ENCODE assay signal across 1 cellular context in genomic region chr12:88458327-88458726, GRCh38.
A peak's percentile ranks its signal among the peaks of the same experiment; 100 is the strongest.
TF ChIP-seq lines count a peak whose summit lies in the region.

No MANE protein-coding gene starts in this region.

TF ChIP-seq in HepG2, 621 proteins besides CTCF, POLR2A, EP300 and RAD21 (continued from another document):
- TF ChIP-seq, protein P1, sequence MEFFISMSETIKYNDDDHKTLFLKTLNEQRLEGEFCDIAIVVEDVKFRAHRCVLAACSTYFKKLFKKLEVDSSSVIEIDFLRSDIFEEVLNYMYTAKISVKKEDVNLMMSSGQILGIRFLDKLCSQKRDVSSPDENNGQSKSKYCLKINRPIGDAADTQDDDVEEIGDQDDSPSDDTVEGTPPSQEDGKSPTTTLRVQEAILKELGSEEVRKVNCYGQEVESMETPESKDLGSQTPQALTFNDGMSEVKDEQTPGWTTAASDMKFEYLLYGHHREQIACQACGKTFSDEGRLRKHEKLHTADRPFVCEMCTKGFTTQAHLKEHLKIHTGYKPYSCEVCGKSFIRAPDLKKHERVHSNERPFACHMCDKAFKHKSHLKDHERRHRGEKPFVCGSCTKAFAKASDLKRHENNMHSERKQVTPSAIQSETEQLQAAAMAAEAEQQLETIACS (CRISPR knock-in tag; IDR thresholded peaks at IDR 0.05): no peak
- no peak for TF ChIP-seq ZNF841 (CRISPR knock-in tag; IDR thresholded peaks at IDR 0.05; ENCODE audit: borderline replicate concordance)
- TF ChIP-seq, protein P2, sequence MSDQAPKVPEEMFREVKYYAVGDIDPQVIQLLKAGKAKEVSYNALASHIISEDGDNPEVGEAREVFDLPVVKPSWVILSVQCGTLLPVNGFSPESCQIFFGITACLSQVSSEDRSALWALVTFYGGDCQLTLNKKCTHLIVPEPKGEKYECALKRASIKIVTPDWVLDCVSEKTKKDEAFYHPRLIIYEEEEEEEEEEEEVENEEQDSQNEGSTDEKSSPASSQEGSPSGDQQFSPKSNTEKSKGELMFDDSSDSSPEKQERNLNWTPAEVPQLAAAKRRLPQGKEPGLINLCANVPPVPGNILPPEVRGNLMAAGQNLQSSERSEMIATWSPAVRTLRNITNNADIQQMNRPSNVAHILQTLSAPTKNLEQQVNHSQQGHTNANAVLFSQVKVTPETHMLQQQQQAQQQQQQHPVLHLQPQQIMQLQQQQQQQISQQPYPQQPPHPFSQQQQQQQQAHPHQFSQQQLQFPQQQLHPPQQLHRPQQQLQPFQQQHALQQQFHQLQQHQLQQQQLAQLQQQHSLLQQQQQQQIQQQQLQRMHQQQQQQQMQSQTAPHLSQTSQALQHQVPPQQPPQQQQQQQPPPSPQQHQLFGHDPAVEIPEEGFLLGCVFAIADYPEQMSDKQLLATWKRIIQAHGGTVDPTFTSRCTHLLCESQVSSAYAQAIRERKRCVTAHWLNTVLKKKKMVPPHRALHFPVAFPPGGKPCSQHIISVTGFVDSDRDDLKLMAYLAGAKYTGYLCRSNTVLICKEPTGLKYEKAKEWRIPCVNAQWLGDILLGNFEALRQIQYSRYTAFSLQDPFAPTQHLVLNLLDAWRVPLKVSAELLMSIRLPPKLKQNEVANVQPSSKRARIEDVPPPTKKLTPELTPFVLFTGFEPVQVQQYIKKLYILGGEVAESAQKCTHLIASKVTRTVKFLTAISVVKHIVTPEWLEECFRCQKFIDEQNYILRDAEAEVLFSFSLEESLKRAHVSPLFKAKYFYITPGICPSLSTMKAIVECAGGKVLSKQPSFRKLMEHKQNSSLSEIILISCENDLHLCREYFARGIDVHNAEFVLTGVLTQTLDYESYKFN (CRISPR knock-in tag; conservative IDR thresholded peaks at IDR 0.05): 0 out of 2 replicates have a peak, but pooled peaks have one; percentile 14
- peak; percentile 70; the same call in 1 of the 2 replicates for TF ChIP-seq ZNF362 (CRISPR knock-in tag; IDR thresholded peaks at IDR 0.05; ENCODE audit: borderline replicate concordance)
- no peak for TF ChIP-seq ZNF333 (CRISPR knock-in tag; IDR thresholded peaks at IDR 0.05; ENCODE audit: borderline replicate concordance)
- no peak for TF ChIP-seq ZBTB49 (CRISPR knock-in tag; IDR thresholded peaks at IDR 0.05; ENCODE audit: borderline replicate concordance)
- TF ChIP-seq SOX5 (CRISPR knock-in tag; IDR thresholded peaks at IDR 0.05; ENCODE audit: borderline replicate concordance): no peak
- no peak for TF ChIP-seq KMT2A (CRISPR knock-in tag; IDR thresholded peaks at IDR 0.05)
- TF ChIP-seq, protein P3, sequence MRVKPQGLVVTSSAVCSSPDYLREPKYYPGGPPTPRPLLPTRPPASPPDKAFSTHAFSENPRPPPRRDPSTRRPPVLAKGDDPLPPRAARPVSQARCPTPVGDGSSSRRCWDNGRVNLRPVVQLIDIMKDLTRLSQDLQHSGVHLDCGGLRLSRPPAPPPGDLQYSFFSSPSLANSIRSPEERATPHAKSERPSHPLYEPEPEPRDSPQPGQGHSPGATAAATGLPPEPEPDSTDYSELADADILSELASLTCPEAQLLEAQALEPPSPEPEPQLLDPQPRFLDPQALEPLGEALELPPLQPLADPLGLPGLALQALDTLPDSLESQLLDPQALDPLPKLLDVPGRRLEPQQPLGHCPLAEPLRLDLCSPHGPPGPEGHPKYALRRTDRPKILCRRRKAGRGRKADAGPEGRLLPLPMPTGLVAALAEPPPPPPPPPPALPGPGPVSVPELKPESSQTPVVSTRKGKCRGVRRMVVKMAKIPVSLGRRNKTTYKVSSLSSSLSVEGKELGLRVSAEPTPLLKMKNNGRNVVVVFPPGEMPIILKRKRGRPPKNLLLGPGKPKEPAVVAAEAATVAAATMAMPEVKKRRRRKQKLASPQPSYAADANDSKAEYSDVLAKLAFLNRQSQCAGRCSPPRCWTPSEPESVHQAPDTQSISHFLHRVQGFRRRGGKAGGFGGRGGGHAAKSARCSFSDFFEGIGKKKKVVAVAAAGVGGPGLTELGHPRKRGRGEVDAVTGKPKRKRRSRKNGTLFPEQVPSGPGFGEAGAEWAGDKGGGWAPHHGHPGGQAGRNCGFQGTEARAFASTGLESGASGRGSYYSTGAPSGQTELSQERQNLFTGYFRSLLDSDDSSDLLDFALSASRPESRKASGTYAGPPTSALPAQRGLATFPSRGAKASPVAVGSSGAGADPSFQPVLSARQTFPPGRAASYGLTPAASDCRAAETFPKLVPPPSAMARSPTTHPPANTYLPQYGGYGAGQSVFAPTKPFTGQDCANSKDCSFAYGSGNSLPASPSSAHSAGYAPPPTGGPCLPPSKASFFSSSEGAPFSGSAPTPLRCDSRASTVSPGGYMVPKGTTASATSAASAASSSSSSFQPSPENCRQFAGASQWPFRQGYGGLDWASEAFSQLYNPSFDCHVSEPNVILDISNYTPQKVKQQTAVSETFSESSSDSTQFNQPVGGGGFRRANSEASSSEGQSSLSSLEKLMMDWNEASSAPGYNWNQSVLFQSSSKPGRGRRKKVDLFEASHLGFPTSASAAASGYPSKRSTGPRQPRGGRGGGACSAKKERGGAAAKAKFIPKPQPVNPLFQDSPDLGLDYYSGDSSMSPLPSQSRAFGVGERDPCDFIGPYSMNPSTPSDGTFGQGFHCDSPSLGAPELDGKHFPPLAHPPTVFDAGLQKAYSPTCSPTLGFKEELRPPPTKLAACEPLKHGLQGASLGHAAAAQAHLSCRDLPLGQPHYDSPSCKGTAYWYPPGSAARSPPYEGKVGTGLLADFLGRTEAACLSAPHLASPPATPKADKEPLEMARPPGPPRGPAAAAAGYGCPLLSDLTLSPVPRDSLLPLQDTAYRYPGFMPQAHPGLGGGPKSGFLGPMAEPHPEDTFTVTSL (CRISPR knock-in tag; IDR thresholded peaks at IDR 0.05; ENCODE audit: borderline replicate concordance): no peak
- TF ChIP-seq MIER2 (CRISPR knock-in tag; IDR thresholded peaks at IDR 0.05): no peak
- no peak for TF ChIP-seq KMT2B (CRISPR knock-in tag; IDR thresholded peaks at IDR 0.05)
- no peak for TF ChIP-seq POLR2AphosphoS5 (IDR thresholded peaks at IDR 0.05; ENCODE audit: low read depth, low read length)
- TF ChIP-seq MIXL1 (CRISPR knock-in tag; IDR thresholded peaks at IDR 0.05): no peak
- TF ChIP-seq HOXA3 (CRISPR knock-in tag; IDR thresholded peaks at IDR 0.05): no peak
- TF ChIP-seq GPN1 (CRISPR knock-in tag; IDR thresholded peaks at IDR 0.05; ENCODE audit: borderline replicate concordance): no peak
- TF ChIP-seq THAP11 (CRISPR knock-in tag; IDR thresholded peaks at IDR 0.05): no peak
- no peak for TF ChIP-seq ARNTL (CRISPR knock-in tag; IDR thresholded peaks at IDR 0.05)
- no peak for TF ChIP-seq AGO2 (optimal IDR thresholded peaks at IDR 0.05; ENCODE audit: low read depth, low read length)
- no peak for TF ChIP-seq ZNF773 (CRISPR knock-in tag; IDR thresholded peaks at IDR 0.05; ENCODE audit: borderline replicate concordance)
- TF ChIP-seq PTBP1 (IDR thresholded peaks at IDR 0.05; ENCODE audit: low read depth, low read length, poor library complexity, severe bottlenecking): no peak
- TF ChIP-seq FOXA3 (CRISPR knock-in tag; IDR thresholded peaks at IDR 0.05): 0 out of 2 replicates have a peak, but pooled peaks have one; percentile 26
- TF ChIP-seq KLF16 (CRISPR knock-in tag; IDR thresholded peaks at IDR 0.05): no peak
- TF ChIP-seq NKX3-1 (CRISPR knock-in tag; IDR thresholded peaks at IDR 0.05): no peak
